Comparison of ENCODE assay signal across 12 cellular contexts in the genomic region with DNA sequence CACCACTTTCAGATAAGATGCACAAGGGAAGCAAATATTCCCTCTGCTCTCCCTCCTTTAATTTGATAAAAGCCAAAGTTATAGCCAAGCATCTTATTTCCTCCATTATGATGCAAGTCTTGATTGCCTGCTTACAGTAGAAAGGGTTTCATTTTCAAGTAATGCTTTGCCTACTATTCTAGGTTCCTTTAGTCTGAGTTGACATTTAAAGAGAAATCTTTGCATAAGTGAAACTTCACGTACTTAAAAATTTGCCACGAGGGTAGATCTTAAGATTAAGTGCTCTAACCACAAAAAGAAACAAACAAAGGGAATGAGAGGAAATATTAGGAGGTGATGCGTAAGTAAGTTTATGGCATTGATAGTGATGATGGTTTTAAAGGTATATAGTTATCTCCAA.
DNase-seq lines count a peak whose midpoint lies in the region; ATAC-seq and TF ChIP-seq lines count a peak whose summit lies in the region.
"Had no signal": no experiment of that assay in that cellular context is flagged by ENCODE, and none has a peak within 500 bp of the region (broad histone marks: within the 10 kb centered on the region; RNA-seq: fewer than 3 reads in every experiment).

No MANE protein-coding gene starts in this region.

- H3K4me1 Mint-ChIP-seq in activated T-cell treated with anti-CD3 and anti-CD28 coated beads, Interleukin-2, amount 50 U/mL, for 4 hours (ENCODE audit: low read depth), result peaks cover 5% of the 10 kb centered on the region
- no peaks in the 10 kb centered on the region for H3K4me1 Mint-ChIP-seq in stimulated activated effector memory CD8-positive, alpha-beta T cell treated with anti-CD3 and anti-CD28 coated beads, Interleukin-12 subunit alpha, Interleukin-12 subunit beta, amount 100 ng/mL, for 72 hours

- H3K4me3 ChIP-seq in KMS-11 (IDR thresholded peaks at IDR 0.05; ENCODE audit: insufficient read depth, low read depth, low read length) (no peak overlapping the region), vagina (no peak overlapping the region)
- H3K4me3 ChIP-seq: sigmoid colon, SJCRH30 had no signal

- no peaks in the 10 kb centered on the region for H3K27me3 Mint-ChIP-seq in activated T-cell treated with anti-CD3 and anti-CD28 coated beads, Interleukin-2, amount 50 U/mL, for 4 hours (ENCODE audit: low read depth)

- no peaks in the 10 kb centered on the region for H3K9me3 ChIP-seq in vagina
- H3K9me3 ChIP-seq: sigmoid colon, SJCRH30 had no signal

- TF ChIP-seq POLR2A in vagina (IDR thresholded peaks at IDR 0.05), result no peak

- H3K9me3 Mint-ChIP-seq in activated T-cell treated with anti-CD3 and anti-CD28 coated beads, Interleukin-2, amount 50 U/mL, for 4 hours, result no peaks in the 10 kb centered on the region
- no peaks in the 10 kb centered on the region for H3K9me3 Mint-ChIP-seq in stimulated activated effector memory CD8-positive, alpha-beta T cell treated with anti-CD3 and anti-CD28 coated beads, Interleukin-12 subunit alpha, Interleukin-12 subunit beta, amount 100 ng/mL, for 72 hours

- H3K4me1 ChIP-seq in KMS-11 (ENCODE audit: low read depth, poor library complexity, severe bottlenecking), result peaks cover 25% of the 10 kb centered on the region
- no peaks in the 10 kb centered on the region for H3K4me1 ChIP-seq in vagina
- H3K4me1 ChIP-seq: sigmoid colon, SJCRH30 had no signal

- ATAC-seq in activated T-cell treated with anti-CD3 and anti-CD28 coated beads, Interleukin-2, amount 50 U/mL, for 4 hours, result peak in 1 of 2 donors; percentile 48
- peak; percentile 87 for ATAC-seq in HG02759 (IDR thresholded peaks at IDR 0.05; ENCODE audit: unreplicated experiment)
- peak; percentile 40 for ATAC-seq in stimulated activated effector memory CD8-positive, alpha-beta T cell treated with anti-CD3 and anti-CD28 coated beads, Interleukin-12 subunit alpha, Interleukin-12 subunit beta, amount 100 ng/mL, for 72 hours

- H3K27me3 ChIP-seq in KMS-11 (ENCODE audit: insufficient read depth, low read depth) (no peaks in the 10 kb centered on the region), vagina (no peaks in the 10 kb centered on the region)
- H3K27me3 ChIP-seq: sigmoid colon had no signal

- no peak for DNase-seq in activated T-cell treated with anti-CD3 and anti-CD28 coated beads, Interleukin-2, amount 50 U/mL, for 4 hours
- DNase-seq in activated T-cell treated with anti-CD3 and anti-CD28 coated beads, Interleukin-2, amount 50 U/mL, for 1 hour, result no peak
- no peak for DNase-seq in stimulated activated effector memory CD8-positive, alpha-beta T cell treated with anti-CD3 and anti-CD28 coated beads, Interleukin-12 subunit alpha, Interleukin-12 subunit beta, amount 100 ng/mL, for 72 hours (ENCODE audit: low spot score in 2 of 2)
- DNase-seq in HuH-7 (ENCODE audit: low spot score) (no peak), vagina (ENCODE audit: extremely low spot score in 2 of 2) (no peak), HEK293T (ENCODE audit: extremely low spot score) (no peak)
- DNase-seq: effector CD4-positive, alpha-beta T cell; sigmoid colon; SJCRH30; stimulated activated naive CD4-positive, alpha-beta T cell had no signal

- H3K36me3 ChIP-seq in KMS-11 (ENCODE audit: insufficient read depth) (no peaks in the 10 kb centered on the region), vagina (no peaks in the 10 kb centered on the region)
- H3K36me3 ChIP-seq: sigmoid colon, SJCRH30 had no signal

- H3K36me3 Mint-ChIP-seq in activated T-cell treated with anti-CD3 and anti-CD28 coated beads, Interleukin-2, amount 50 U/mL, for 4 hours (ENCODE audit: insufficient read depth), result no peaks in the 10 kb centered on the region
- no peaks in the 10 kb centered on the region for H3K36me3 Mint-ChIP-seq in stimulated activated effector memory CD8-positive, alpha-beta T cell treated with anti-CD3 and anti-CD28 coated beads, Interleukin-12 subunit alpha, Interleukin-12 subunit beta, amount 100 ng/mL, for 72 hours

- H3K27ac Mint-ChIP-seq in stimulated activated effector memory CD8-positive, alpha-beta T cell treated with anti-CD3 and anti-CD28 coated beads, Interleukin-12 subunit alpha, Interleukin-12 subunit beta, amount 100 ng/mL, for 72 hours, result no peak overlapping the region

- intact Hi-C loops in vagina (cut with DNase I), result no loop called here

- TF ChIP-seq CTCF in KMS-11 (conservative IDR thresholded peaks at IDR 0.05; ENCODE audit: low read depth, low read length), result no peak
- TF ChIP-seq CTCF in vagina (IDR thresholded peaks at IDR 0.05), result no peak

- H3K4me2 ChIP-seq in KMS-11, result peak overlapping the region; percentile 79

- H3K4me3 Mint-ChIP-seq in activated T-cell treated with anti-CD3 and anti-CD28 coated beads, Interleukin-2, amount 50 U/mL, for 4 hours, result peak overlapping the region; percentile 31
- no peak overlapping the region for H3K4me3 Mint-ChIP-seq in stimulated activated effector memory CD8-positive, alpha-beta T cell treated with anti-CD3 and anti-CD28 coated beads, Interleukin-12 subunit alpha, Interleukin-12 subunit beta, amount 100 ng/mL, for 72 hours

- peak overlapping the region; percentile 22; the same call in 1 of the 2 replicates for H3K27ac ChIP-seq in KMS-11
- H3K27ac ChIP-seq in vagina, result no peak overlapping the region
- H3K27ac ChIP-seq: sigmoid colon, SJCRH30 had no signal

- POLR2A ChIA-PET in HEK293T (lab: Yijun Ruan, JAX), result no interaction called here

- CTCF ChIA-PET in HEK293T (lab: Yijun Ruan, JAX), result no interaction called here

- no peak overlapping the region for H3K9ac ChIP-seq in KMS-11

- no peaks in the 10 kb centered on the region for H4K20me1 ChIP-seq in KMS-11 (ENCODE audit: insufficient read depth)

- H3K79me2 ChIP-seq in KMS-11 (ENCODE audit: insufficient read depth, low read depth), result no peaks in the 10 kb centered on the region

- H2AFZ ChIP-seq in KMS-11 (ENCODE audit: low read depth), result peak overlapping the region; percentile 10; the same call in 1 of the 2 replicates

TF ChIP-seq in HEK293T, 16 proteins besides CTCF, POLR2A, EP300 and RAD21:
- TF ChIP-seq ELF4 (IDR thresholded peaks at IDR 0.05), result no peak
- no peak for TF ChIP-seq FOXK2 (IDR thresholded peaks at IDR 0.05)
- no peak for TF ChIP-seq TARDBP (IDR thresholded peaks at IDR 0.05)
- no peak for TF ChIP-seq SUZ12 (IDR thresholded peaks at IDR 0.05)
- no peak for TF ChIP-seq ZNF384 (IDR thresholded peaks at IDR 0.05)
- no peak for TF ChIP-seq HDGF (IDR thresholded peaks at IDR 0.05; ENCODE audit: borderline replicate concordance)
- no peak for TF ChIP-seq FOXM1 (IDR thresholded peaks at IDR 0.05; ENCODE audit: borderline replicate concordance)
- no peak for TF ChIP-seq ARNT (IDR thresholded peaks at IDR 0.05)
- TF ChIP-seq L3MBTL2 (conservative IDR thresholded peaks at IDR 0.05), result no peak
- TF ChIP-seq CTBP1 (IDR thresholded peaks at IDR 0.05; ENCODE audit: borderline replicate concordance), result no peak
- TF ChIP-seq FOXA1 (IDR thresholded peaks at IDR 0.05), result no peak
- no peak for TF ChIP-seq BHLHE40 (IDR thresholded peaks at IDR 0.05; ENCODE audit: borderline replicate concordance)
- TF ChIP-seq, protein P1, sequence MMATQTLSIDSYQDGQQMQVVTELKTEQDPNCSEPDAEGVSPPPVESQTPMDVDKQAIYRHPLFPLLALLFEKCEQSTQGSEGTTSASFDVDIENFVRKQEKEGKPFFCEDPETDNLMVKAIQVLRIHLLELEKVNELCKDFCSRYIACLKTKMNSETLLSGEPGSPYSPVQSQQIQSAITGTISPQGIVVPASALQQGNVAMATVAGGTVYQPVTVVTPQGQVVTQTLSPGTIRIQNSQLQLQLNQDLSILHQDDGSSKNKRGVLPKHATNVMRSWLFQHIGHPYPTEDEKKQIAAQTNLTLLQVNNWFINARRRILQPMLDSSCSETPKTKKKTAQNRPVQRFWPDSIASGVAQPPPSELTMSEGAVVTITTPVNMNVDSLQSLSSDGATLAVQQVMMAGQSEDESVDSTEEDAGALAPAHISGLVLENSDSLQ (IDR thresholded peaks at IDR 0.05), result no peak
- TF ChIP-seq LEF1 (IDR thresholded peaks at IDR 0.05; ENCODE audit: borderline replicate concordance), result no peak
- no peak for TF ChIP-seq NFRKB (IDR thresholded peaks at IDR 0.05)
TF ChIP-seq in HEK293T: peak in this region for 0.
